In the genomic region with DNA sequence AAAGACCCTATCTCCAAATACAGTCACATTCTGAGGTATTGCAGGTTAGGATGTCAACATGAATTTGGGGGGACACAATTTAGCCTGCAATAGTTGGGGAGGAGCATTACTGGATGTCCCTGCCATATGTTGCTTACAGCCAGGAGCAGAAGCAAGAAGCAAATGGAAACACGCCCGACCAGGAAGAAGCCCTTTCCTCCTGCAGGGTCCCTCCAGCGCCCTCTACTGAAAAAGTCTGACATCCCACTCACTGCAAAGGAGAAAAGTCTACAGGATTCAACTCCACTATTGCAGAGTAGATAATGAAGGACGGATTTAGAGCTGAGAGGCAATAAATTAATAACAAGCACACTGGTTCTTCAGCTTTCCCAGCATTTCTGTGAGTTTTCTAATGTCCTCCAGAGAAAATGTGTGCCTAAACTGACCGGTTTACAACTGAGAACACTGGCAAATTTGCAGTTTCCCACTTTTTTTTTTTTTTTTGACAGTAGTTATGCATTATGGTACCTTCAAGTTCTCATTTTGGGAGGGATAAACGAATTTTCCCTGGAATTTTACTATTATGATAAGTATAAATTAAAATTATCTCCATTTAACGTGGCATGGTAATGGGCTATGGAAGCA, we compare ENCODE assay signal across 8 cellular contexts. TPM values are rescaled to one million over a fixed set of nuclear protein-coding genes. Genes with fewer than 3 reads are reported as not detected.
DNase-seq lines count a peak whose midpoint lies in the region; ATAC-seq, FAIRE-seq and TF ChIP-seq lines count a peak whose summit lies in the region.

No MANE protein-coding gene starts in this region.

- no peak for TF ChIP-seq POLR2A in GM12891 (IDR thresholded peaks at IDR 0.05; ENCODE audit: low read depth, low read length)

- no peak overlapping the region for H3K4me3 ChIP-seq in mucosa of rectum (ENCODE audit: low read length in 2 of 2)

- ATAC-seq in HG03135 (IDR thresholded peaks at IDR 0.05; ENCODE audit: unreplicated experiment) = peak; percentile 55
- no peak for ATAC-seq in GM18502 (IDR thresholded peaks at IDR 0.05; ENCODE audit: poor library complexity, unreplicated experiment)

- DNase-seq in GM12891 (ENCODE audit: insufficient read length, low spot score) (peak; percentile 35), NCI-H748 (lab: John Stamatoyannopoulos, UW; ENCODE audit: unreplicated experiment) (peak; percentile 72), stromal cell of bone marrow (ENCODE audit: low read depth) (peak; percentile 25)
- DNase-seq in activated CD4-positive, alpha-beta T cell treated with anti-CD3 and anti-CD28 coated beads for 48 hours = peak; percentile 79
- peak; percentile 67 for DNase-seq in effector CD4-positive, alpha-beta T cell

- peak overlapping the region; percentile 29 to 57 for H3K27ac ChIP-seq in mucosa of rectum (ENCODE audit: low read depth in 2 of 2, low read length in 2 of 2)

- peaks cover 20 to 29% of the 10 kb centered on the region in 2 donors for H3K4me1 ChIP-seq in mucosa of rectum (ENCODE audit: control insufficient read depth in 2 of 2, insufficient read depth in 2 of 2, low read length in 2 of 2)

- H3K9me3 ChIP-seq in mucosa of rectum (ENCODE audit: control insufficient read depth in 2 of 2, low read length in 2 of 2) = no peaks in the 10 kb centered on the region

- FAIRE-seq in GM12891 (lab: Jason Lieb, UNC) = peak; percentile 86

- no peaks in the 10 kb centered on the region for H3K27me3 ChIP-seq in mucosa of rectum (ENCODE audit: control insufficient read depth in 2 of 2, insufficient read depth in 2 of 2, low read length in 2 of 2)

- no peaks in the 10 kb centered on the region for H3K36me3 ChIP-seq in mucosa of rectum (ENCODE audit: control insufficient read depth in 2 of 2, insufficient read depth in 2 of 2, low read length in 2 of 2)

- H3K9ac ChIP-seq in mucosa of rectum (ENCODE audit: low read depth in 1 of 2, low read length in 2 of 2) = peak overlapping the region in 1 of 2 donors; percentile 36

TF ChIP-seq in GM12891, 5 proteins besides CTCF, POLR2A, EP300 and RAD21:
- TF ChIP-seq PAX5 (IDR thresholded peaks at IDR 0.05; ENCODE audit: insufficient read depth, low read length, severe bottlenecking) (no peak), POLR2AphosphoS5 (IDR thresholded peaks at IDR 0.05; ENCODE audit: low read depth, low read length) (no peak), SPI1 (IDR thresholded peaks at IDR 0.05; ENCODE audit: low read depth, low read length) (no peak), TAF1 (IDR thresholded peaks at IDR 0.05; ENCODE audit: low read depth, low read length) (no peak), POU2F2 (IDR thresholded peaks at IDR 0.05; ENCODE audit: low read depth, low read length) (no peak)
TF ChIP-seq in GM12891: peak in this region for 0.

RNA-seq across cellular contexts. Expression of a gene that starts 31.7 kb away (rescaled TPM):
- polyA plus RNA-seq in GM12891 (2012; ENCODE audit: low read depth, missing spikeins) = 3.4 TPM

Comparison
In these comparisons a context has a peak if more than half of its experiments do, and no peak if none do; other contexts are left out.
1. DNase-seq: peak in every context shown above with its lines; median percentile 79 in activated CD4-positive, alpha-beta T cell treated with anti-CD3 and anti-CD28 coated beads for 48 hours; 72 in NCI-H748; 67 in effector CD4-positive, alpha-beta T cell; 35 in GM12891; 25 in stromal cell of bone marrow.